Comparison of ENCODE assay signal across 8 cellular contexts in genomic region chr7:29564455-29565185, GRCh38. TPM values are rescaled to one million over a fixed set of nuclear protein-coding genes. Genes with fewer than 3 reads are reported as not detected.
DNase-seq lines count a peak whose midpoint lies in the region; ATAC-seq, FAIRE-seq and TF ChIP-seq lines count a peak whose summit lies in the region.

No MANE protein-coding gene starts in this region.

- no peak for TF ChIP-seq POLR2A in GM12892 (IDR thresholded peaks at IDR 0.05; ENCODE audit: low read depth, low read length)

- no peak for FAIRE-seq in GM12892 (lab: Jason Lieb, UNC)

- no peaks in the 10 kb centered on the region for H3K79me2 ChIP-seq in parathyroid adenoma

- H3K9me3 ChIP-seq in adipocyte (ENCODE audit: control insufficient read depth, low read length) (no peaks in the 10 kb centered on the region), left ventricle myocardium inferior (replicated peaks) (no peaks in the 10 kb centered on the region), parathyroid adenoma (ENCODE audit: control insufficient read depth, low read length) (no peaks in the 10 kb centered on the region)

- H3K4me2 ChIP-seq in parathyroid adenoma (ENCODE audit: low read length), result peak overlapping the region; percentile 93

- DNase-seq in DMS153 treated with DMSO at 0.1 percent for 48 hours (lab: John Stamatoyannopoulos, UW; ENCODE audit: unreplicated experiment) (peak; percentile 34), adipocyte (ENCODE audit: low read depth) (peak; percentile 88), left ventricle myocardium inferior (peak; percentile 48), KG1 (lab: John Stamatoyannopoulos, UW) (no peak), GM12892 (ENCODE audit: insufficient read length) (no peak)
- no peak for DNase-seq in Jurkat, Clone E6-1 (ENCODE audit: low read depth, low spot score)

- H3K27ac ChIP-seq in left ventricle myocardium inferior (replicated peaks), result no peak overlapping the region
- peak overlapping the region; percentile 9 for H3K27ac ChIP-seq in parathyroid adenoma

- intact Hi-C loops in left ventricle myocardium inferior (cut with micrococcal nuclease), result no loop called here

- H3K36me3 ChIP-seq in adipocyte (ENCODE audit: control insufficient read depth, insufficient read depth, low read length, severe bottlenecking) (no peaks in the 10 kb centered on the region), left ventricle myocardium inferior (no peaks in the 10 kb centered on the region), parathyroid adenoma (ENCODE audit: control insufficient read depth, insufficient read depth, low read length) (no peaks in the 10 kb centered on the region)

- H3K4me1 ChIP-seq in adipocyte (ENCODE audit: control insufficient read depth, insufficient read depth, low read length) (peaks cover 19% of the 10 kb centered on the region), left ventricle myocardium inferior (peaks cover 40% of the 10 kb centered on the region), parathyroid adenoma (no peaks in the 10 kb centered on the region)

- no peaks in the 10 kb centered on the region for H3K27me3 ChIP-seq in adipocyte (replicated peaks; ENCODE audit: control insufficient read depth, insufficient read depth, low read length)
- H3K27me3 ChIP-seq in left ventricle myocardium inferior (ENCODE audit: low read depth), result peaks cover 85% of the 10 kb centered on the region
- H3K27me3 ChIP-seq in parathyroid adenoma (ENCODE audit: control insufficient read depth, insufficient read depth, low read length), result no peaks in the 10 kb centered on the region

- TF ChIP-seq CTCF in left ventricle myocardium inferior (IDR thresholded peaks at IDR 0.05; ENCODE audit: borderline replicate concordance) (no peak), parathyroid adenoma (IDR thresholded peaks at IDR 0.05) (no peak)

- no peak for ATAC-seq in HG03439 (IDR thresholded peaks at IDR 0.05; ENCODE audit: unreplicated experiment)

- peak overlapping the region; percentile 82 for H3K9ac ChIP-seq in adipocyte (ENCODE audit: low read length)
- H3K9ac ChIP-seq in parathyroid adenoma, result no peak overlapping the region

- H3K4me3 ChIP-seq in Jurkat, Clone E6-1 (ENCODE audit: low read length), result peak overlapping the region; percentile 49
- peak overlapping the region; percentile 84 for H3K4me3 ChIP-seq in adipocyte (ENCODE audit: low read length)
- H3K4me3 ChIP-seq in left ventricle myocardium inferior, result peak overlapping the region; percentile 69
- peak overlapping the region; percentile 69 for H3K4me3 ChIP-seq in parathyroid adenoma (ENCODE audit: low read depth, low read length)

- H2AFZ ChIP-seq in parathyroid adenoma, result peak overlapping the region; percentile 72

RNA-seq across cellular contexts. Expression of gene PRR15, which starts 1.0 kb away (rescaled TPM):
- polyA plus RNA-seq in Jurkat, Clone E6-1 (2012; ENCODE audit: insufficient read depth, insufficient read length), result 1.3 TPM
- total RNA-seq in left ventricle myocardium inferior, result not detected
- not detected for polyA plus RNA-seq in GM12892 (2012; ENCODE audit: missing spikeins)

Comparison
In these comparisons a context has a peak if more than half of its experiments do, and no peak if none do; other contexts are left out.
1. DNase-seq: peak in DMS153 treated with DMSO at 0.1 percent for 48 hours (single experiment), adipocyte (single experiment) and left ventricle myocardium inferior (single experiment); none in Jurkat, Clone E6-1 (single experiment), KG1 (single experiment) and GM12892 (single experiment).
2. Peak in every context shown above with its lines, with median percentiles within 50 percentile points of each other: H3K4me3 ChIP-seq.